ENCODE assay signal across 10 cellular contexts in the genomic region with DNA sequence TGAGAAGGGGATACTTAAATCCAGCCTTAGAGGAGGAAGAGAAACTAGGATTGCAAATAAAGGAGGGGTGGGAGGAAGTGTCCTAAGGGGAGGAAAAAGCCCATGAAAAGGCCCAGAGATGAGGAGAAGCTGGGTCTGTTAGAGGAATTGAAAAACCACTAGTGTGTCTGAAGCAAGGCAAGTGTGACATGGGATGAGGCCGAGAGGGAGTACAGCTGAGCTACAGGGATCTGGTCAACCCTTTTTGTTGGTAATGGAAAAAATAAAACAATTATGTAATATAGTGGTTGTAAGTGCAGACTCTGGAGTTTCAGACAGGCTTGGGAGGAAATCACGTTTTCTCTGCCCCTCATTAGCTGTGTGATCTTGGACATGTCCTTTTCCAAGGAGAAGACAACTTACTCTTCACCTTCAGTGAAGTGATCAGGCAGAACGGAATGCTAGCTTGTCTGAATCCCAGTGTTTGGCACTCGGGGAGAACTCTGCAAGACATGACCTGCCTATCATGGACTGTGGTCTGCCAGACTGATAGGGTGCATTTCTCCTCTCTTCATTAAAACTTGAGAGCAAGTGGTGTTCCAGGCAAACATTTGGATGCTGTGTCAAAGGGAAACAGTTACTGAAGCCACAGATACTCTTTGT. TPM values are rescaled to one million over a fixed set of nuclear protein-coding genes. Genes with fewer than 3 reads are reported as not detected.
A peak's percentile ranks its signal among the peaks of the same experiment; 100 is the strongest.
DNase-seq lines count a peak whose midpoint lies in the region; ATAC-seq lines count a peak whose summit lies in the region.
"Had no signal": no experiment of that assay in that cellular context is flagged by ENCODE, and none has a peak within 500 bp of the region (broad histone marks: within the 10 kb centered on the region; RNA-seq: fewer than 3 reads in every experiment).

No MANE protein-coding gene starts in this region.

- H3K27me3 ChIP-seq in esophagus (ENCODE audit: control insufficient read depth in 1 of 2, insufficient read depth in 2 of 2, low read length in 2 of 2) (no peaks in the 10 kb centered on the region), mucosa of rectum (ENCODE audit: control insufficient read depth in 2 of 2, insufficient read depth in 2 of 2, low read length in 2 of 2) (no peaks in the 10 kb centered on the region)
- H3K27me3 ChIP-seq: SJSA1 had no signal

- H3K4me3 ChIP-seq in esophagus (ENCODE audit: low read depth in 1 of 2, low read length in 2 of 2) (no peak overlapping the region), mucosa of rectum (ENCODE audit: low read length in 2 of 2) (no peak overlapping the region)
- H3K4me3 ChIP-seq: SJSA1 had no signal

- no peak for ATAC-seq in GM19467 (IDR thresholded peaks at IDR 0.05; ENCODE audit: unreplicated experiment)

- H3K4me1 ChIP-seq in esophagus (ENCODE audit: control insufficient read depth in 2 of 2, insufficient read depth in 2 of 2, low read length in 1 of 2) (peaks cover 3 to 13% of the 10 kb centered on the region in 2 donors), mucosa of rectum (ENCODE audit: control insufficient read depth in 2 of 2, insufficient read depth in 2 of 2, low read length in 2 of 2) (peaks cover 9% of the 10 kb centered on the region in 2 donors)

- no peaks in the 10 kb centered on the region for H3K9me3 ChIP-seq in esophagus (ENCODE audit: control insufficient read depth in 2 of 2, insufficient read depth in 1 of 2, low read depth in 1 of 2, low read length in 1 of 2)
- no peaks in the 10 kb centered on the region for H3K9me3 ChIP-seq in mucosa of rectum (ENCODE audit: control insufficient read depth in 2 of 2, low read length in 2 of 2)
- H3K9me3 ChIP-seq: SJSA1 had no signal

- H3K27ac ChIP-seq in esophagus (ENCODE audit: low read depth in 2 of 2, low read length in 1 of 2) (peak overlapping the region; percentile 82 to 88), mucosa of rectum (ENCODE audit: low read depth in 2 of 2, low read length in 2 of 2) (peak overlapping the region; percentile 51 to 69)
- H3K27ac ChIP-seq: 22Rv1, SJSA1 had no signal

- DNase-seq in SKM-1 treated with dmso at 0.1 percent for 144 hours (lab: John Stamatoyannopoulos, UW; ENCODE audit: unreplicated experiment): peak; percentile 46
- no peak for DNase-seq in SKM-1 (lab: John Stamatoyannopoulos, UW; ENCODE audit: unreplicated experiment)
- DNase-seq in NCI-H82 (lab: John Stamatoyannopoulos, UW): no peak
- no peak for DNase-seq in NCI-H187 treated with DMSO at 0.1 percent for 48 hours (lab: John Stamatoyannopoulos, UW)
- DNase-seq in NCI-H2227 (lab: John Stamatoyannopoulos, UW; ENCODE audit: unreplicated experiment): no peak

- H3K36me3 ChIP-seq in esophagus (ENCODE audit: control insufficient read depth in 2 of 2, insufficient read depth in 2 of 2, low read length in 1 of 2): no peaks in the 10 kb centered on the region
- H3K36me3 ChIP-seq in mucosa of rectum (ENCODE audit: control insufficient read depth in 2 of 2, insufficient read depth in 2 of 2, low read length in 2 of 2): no peaks in the 10 kb centered on the region
- H3K36me3 ChIP-seq: SJSA1 had no signal

- 43 to 58% methylated on average over 4 of the region's 4 CpGs for WGBS in esophagus, 2 donors

- H3K9ac ChIP-seq in mucosa of rectum (ENCODE audit: low read depth in 1 of 2, low read length in 2 of 2): no peak overlapping the region

RNA-seq across cellular contexts. Expression of gene S100A10, which starts 7.5 kb away (rescaled TPM):
- 1,000 to 10,000 TPM; 1,247 to 2,455 TPM for polyA plus RNA-seq in esophagus

RNA-seq across cellular contexts. Expression of gene S100A11, which starts 35.7 kb away (rescaled TPM):
- over 10,000 TPM in 1 of 2 donors, 1,000 to 10,000 TPM in 1; 5,583 to 11,944 TPM for polyA plus RNA-seq in esophagus
